In genomic region chr1:10451286-10451685, GRCh38 we compare ENCODE assay signal across 15 cellular contexts. TPM values are rescaled to one million over a fixed set of nuclear protein-coding genes. Genes with fewer than 3 reads are reported as not detected.
DNase-seq lines count a peak whose midpoint lies in the region; ATAC-seq and TF ChIP-seq lines count a peak whose summit lies in the region.
"Had no signal": no experiment of that assay in that cellular context is flagged by ENCODE, and none has a peak within 500 bp of the region (broad histone marks: within the 10 kb centered on the region; RNA-seq: fewer than 3 reads in every experiment).

No MANE protein-coding gene starts in this region.

- H3K27me3 ChIP-seq in breast epithelium (no peaks in the 10 kb centered on the region), hepatocyte (no peaks in the 10 kb centered on the region), suprapubic skin (no peaks in the 10 kb centered on the region), WERI-Rb-1 (ENCODE audit: insufficient read depth, low read depth, severe bottlenecking) (no peaks in the 10 kb centered on the region)

- H3K9me3 ChIP-seq in breast epithelium (no peaks in the 10 kb centered on the region), hepatocyte (ENCODE audit: low read depth) (no peaks in the 10 kb centered on the region), suprapubic skin (no peaks in the 10 kb centered on the region), WERI-Rb-1 (ENCODE audit: severe bottlenecking) (no peaks in the 10 kb centered on the region)
- H3K9me3 ChIP-seq: A549, tibial artery had no signal

- POLR2A ChIA-PET in MCF 10A (lab: Yijun Ruan, JAX) = interaction anchor here (2.7 kb wide), 1 partner anchor 44 kb away, joined by 8 read pairs; no protein-coding TSS in a partner anchor

- no peak overlapping the region for H3K27ac Mint-ChIP-seq in MCF 10A (ENCODE audit: low read depth, unreplicated experiment)

- no peak for ATAC-seq in GM21825 (IDR thresholded peaks at IDR 0.05; ENCODE audit: unreplicated experiment)
- no peak for ATAC-seq in GM19397 (IDR thresholded peaks at IDR 0.05; ENCODE audit: unreplicated experiment)

- H3K36me3 ChIP-seq in breast epithelium = no peaks in the 10 kb centered on the region
- no peaks in the 10 kb centered on the region for H3K36me3 ChIP-seq in hepatocyte (replicated peaks; ENCODE audit: insufficient read depth, low read depth)
- H3K36me3 ChIP-seq in suprapubic skin = no peaks in the 10 kb centered on the region
- H3K36me3 ChIP-seq in WERI-Rb-1 = peaks cover 3% of the 10 kb centered on the region; the same call in 1 of the 2 replicates
- H3K36me3 ChIP-seq: tibial artery had no signal

- H3K4me3 ChIP-seq in breast epithelium (peak overlapping the region in 2 of 3 donors; percentile 25 to 39), hepatocyte (no peak overlapping the region), suprapubic skin (peak overlapping the region; percentile 16), WERI-Rb-1 (ENCODE audit: low read depth, low read length) (no peak overlapping the region)
- H3K4me3 ChIP-seq: A549, tibial artery had no signal

- H4K20me1 ChIP-seq in hepatocyte (ENCODE audit: insufficient read depth, poor library complexity, severe bottlenecking) = no peaks in the 10 kb centered on the region

- H3K79me2 ChIP-seq in hepatocyte = no peaks in the 10 kb centered on the region

- no peaks in the 10 kb centered on the region for H3K9me3 Mint-ChIP-seq in MCF 10A (ENCODE audit: unreplicated experiment)

- H3K4me1 Mint-ChIP-seq in MCF 10A (ENCODE audit: insufficient read depth, unreplicated experiment) = no peaks in the 10 kb centered on the region

- no peak overlapping the region for H2AFZ ChIP-seq in hepatocyte

- peak overlapping the region; percentile 65 for H3K4me2 ChIP-seq in hepatocyte
- H3K4me2 ChIP-seq: A549 had no signal

- 15% methylated on average over 10 of the region's 10 CpGs for WGBS in hepatocyte (ENCODE audit: low lambda C conversion rate, missing lambda C conversion rate)
- 4% methylated on average over 10 of the region's 10 CpGs for WGBS in suprapubic skin

- no peak for TF ChIP-seq EP300 in suprapubic skin (IDR thresholded peaks at IDR 0.05)

- TF ChIP-seq CTCF in breast epithelium (IDR thresholded peaks at IDR 0.05) (no peak), MCF 10A (IDR thresholded peaks at IDR 0.05; ENCODE audit: unreplicated experiment) (no peak), hepatocyte (IDR thresholded peaks at IDR 0.05; ENCODE audit: poor library complexity) (no peak), suprapubic skin (IDR thresholded peaks at IDR 0.05) (no peak), WERI-Rb-1 (IDR thresholded peaks at IDR 0.05; ENCODE audit: low read depth, low read length) (no peak)

- CTCF ChIA-PET in MCF 10A (lab: Yijun Ruan, JAX) = no interaction called here

- TF ChIP-seq POLR2A in breast epithelium (IDR thresholded peaks at IDR 0.05) (no peak), suprapubic skin (IDR thresholded peaks at IDR 0.05) (no peak)

- peaks cover 5% of the 10 kb centered on the region for H3K36me3 Mint-ChIP-seq in MCF 10A (ENCODE audit: insufficient read depth, unreplicated experiment)

- H3K27ac ChIP-seq in breast epithelium (no peak overlapping the region), hepatocyte (peak overlapping the region; percentile 10), suprapubic skin (no peak overlapping the region), WERI-Rb-1 (no peak overlapping the region)
- H3K27ac ChIP-seq: A549, tibial artery had no signal

- H3K4me3 Mint-ChIP-seq in MCF 10A (ENCODE audit: unreplicated experiment) = no peak overlapping the region

- H3K4me1 ChIP-seq in breast epithelium (no peaks in the 10 kb centered on the region), hepatocyte (ENCODE audit: insufficient read depth) (peaks cover 10% of the 10 kb centered on the region), suprapubic skin (peaks cover 15% of the 10 kb centered on the region)
- H3K4me1 ChIP-seq: A549 had no signal

- no peaks in the 10 kb centered on the region for H3K27me3 Mint-ChIP-seq in MCF 10A (ENCODE audit: insufficient read depth, unreplicated experiment)

- no peaks in the 10 kb centered on the region for H3K9me2 ChIP-seq in hepatocyte (replicated peaks; ENCODE audit: insufficient read depth)

- DNase-seq in breast epithelium (ENCODE audit: low spot score in 2 of 2) (no peak), MCF 10A (ENCODE audit: unreplicated experiment) (no peak), astrocyte of the hippocampus (ENCODE audit: low read depth, low spot score) (peak; percentile 34), hepatocyte (ENCODE audit: low spot score) (no peak), suprapubic skin (ENCODE audit: low spot score in 2 of 2) (no peak), WERI-Rb-1 (no peak)
- DNase-seq: cortex of kidney; GF-D8; NCI-H146; NK-92 treated with Interleukin-12 subunit alpha and Interleukin-12 subunit beta, amount 100 ng/mL, for 24 hours; tibial artery had no signal

- BruUV-seq in MCF 10A (replicated peaks; lab: Mats Ljungman, UMichigan) = no TSS peak

- intact Hi-C loops in breast epithelium (cut with DNase I; ENCODE audit: low total_unique reads) (no loop called here), MCF 10A (cut with micrococcal nuclease) (no loop called here)

RNA-seq across cellular contexts. Expression of gene CORT, which starts 1.5 kb away (rescaled TPM):
- total RNA-seq in breast epithelium = under 1 TPM in 2 of 3 donors, not detected in 1; 0.29 to 0.64 TPM
- 0.66 TPM in 1 of 2 replicates, not detected in the other for total RNA-seq in MCF 10A (2022)
- total RNA-seq in hepatocyte = 0.13 TPM in 1 of 2 replicates, not detected in the other
- polyA plus RNA-seq in hepatocyte = 0.19 and 0.27 TPM in 2 replicates
- not detected for total RNA-seq in suprapubic skin
- total RNA-seq: HT-29 had no signal

RNA-seq across cellular contexts. Expression of gene DFFA, which starts 21.0 kb away (rescaled TPM):
- total RNA-seq in breast epithelium (10 to 100 TPM; 19.7 to 22.8 (median 21.3) TPM), MCF 10A (2022) (51.3 and 55.7 TPM in 2 replicates), hepatocyte (22.1 and 24.1 TPM in 2 replicates), suprapubic skin (10 to 100 TPM; 16.4 to 21.3 (median 20.2) TPM)
- 30.0 and 33.9 TPM in 2 replicates for polyA plus RNA-seq in hepatocyte

RNA-seq across cellular contexts. Expression of gene CENPS, which starts 21.1 kb away (rescaled TPM):
- 1 to 10 TPM; 5.9 to 8.8 (median 5.9) TPM for total RNA-seq in breast epithelium
- total RNA-seq in MCF 10A (2022) = 19.0 and 19.4 TPM in 2 replicates
- 8.8 and 11.8 TPM in 2 replicates for total RNA-seq in hepatocyte
- polyA plus RNA-seq in hepatocyte = 20.7 and 21.1 TPM in 2 replicates
- total RNA-seq in suprapubic skin = 1 to 10 TPM in 2 of 4 donors, under 1 TPM in 1, not detected in 1; 0.62 to 3.6 (median 2.5) TPM

RNA-seq across cellular contexts. Expression of gene PEX14, which starts 23.5 kb away (rescaled TPM):
- total RNA-seq in breast epithelium = 10 to 100 TPM; 12.5 to 16.1 (median 14.8) TPM
- total RNA-seq in MCF 10A (2022) = 22.2 and 26.6 TPM in 2 replicates
- 8.4 and 10.0 TPM in 2 replicates for total RNA-seq in hepatocyte
- 20.9 and 22.9 TPM in 2 replicates for polyA plus RNA-seq in hepatocyte
- 10 to 100 TPM; 14.6 to 19.0 (median 17.6) TPM for total RNA-seq in suprapubic skin

RNA-seq across cellular contexts. Expression of gene PGD, which starts 52.4 kb away (rescaled TPM):
- 100 to 1,000 TPM in 2 of 3 donors, 10 to 100 TPM in 1; 85.6 to 211 (median 101) TPM for total RNA-seq in breast epithelium
- 56.4 and 70.6 TPM in 2 replicates for total RNA-seq in MCF 10A (2022)
- total RNA-seq in hepatocyte = 86.8 and 103 TPM in 2 replicates
- polyA plus RNA-seq in hepatocyte = 98.7 and 103 TPM in 2 replicates
- total RNA-seq in suprapubic skin = 10 to 100 TPM; 42.3 to 78.8 (median 77.7) TPM

Comparison
In these comparisons a context has a peak if more than half of its experiments do, and no peak if none do; other contexts are left out.
1. H3K4me3 ChIP-seq: peak in breast epithelium (2 of 3) and suprapubic skin (single experiment); none in hepatocyte (single experiment) and WERI-Rb-1 (single experiment).